ENCODE assay signal across 12 cellular contexts in genomic region chr11:134277176-134278001, GRCh38. TPM values are rescaled to one million over a fixed set of nuclear protein-coding genes. Genes with fewer than 3 reads are reported as not detected.
DNase-seq lines count a peak whose midpoint lies in the region; TF ChIP-seq lines count a peak whose summit lies in the region.
"Had no signal": no experiment of that assay in that cellular context is flagged by ENCODE, and none has a peak within 500 bp of the region (broad histone marks: within the 10 kb centered on the region; RNA-seq: fewer than 3 reads in every experiment).

No MANE protein-coding gene starts in this region.

- H3K27ac ChIP-seq in angular gyrus (ENCODE audit: low read depth, low read length): peak overlapping the region; percentile 70
- H3K27ac ChIP-seq: KMS-11 had no signal

- peak overlapping the region; percentile 89 for H3K4me3 Mint-ChIP-seq in activated naive CD4-positive, alpha-beta T cell treated with anti-CD3 and anti-CD28 coated beads, Interleukin-2, amount 50 U/mL, for 24 hours
- H3K4me3 Mint-ChIP-seq in type B pancreatic cell: peak overlapping the region; percentile 86

- no peak for TF ChIP-seq POLR2A in lower leg skin (IDR thresholded peaks at IDR 0.05)

- TF ChIP-seq CTCF in lower leg skin (IDR thresholded peaks at IDR 0.05) (no peak), type B pancreatic cell (conservative IDR thresholded peaks at IDR 0.05) (no peak)

- H3K9me3 Mint-ChIP-seq in activated naive CD4-positive, alpha-beta T cell treated with anti-CD3 and anti-CD28 coated beads, Interleukin-2, amount 50 U/mL, for 24 hours: no peaks in the 10 kb centered on the region
- no peaks in the 10 kb centered on the region for H3K9me3 Mint-ChIP-seq in type B pancreatic cell

- no peak overlapping the region for H3K4me3 ChIP-seq in lower leg skin (ENCODE audit: low read depth, poor library complexity, severe bottlenecking)

- peaks cover 40% of the 10 kb centered on the region for H3K4me1 Mint-ChIP-seq in activated naive CD4-positive, alpha-beta T cell treated with anti-CD3 and anti-CD28 coated beads, Interleukin-2, amount 50 U/mL, for 24 hours
- H3K4me1 Mint-ChIP-seq in type B pancreatic cell (ENCODE audit: unreplicated experiment): peaks cover 16% of the 10 kb centered on the region

- no peak for DNase-seq in activated naive CD4-positive, alpha-beta T cell treated with anti-CD3 and anti-CD28 coated beads, Interleukin-2, amount 50 U/mL, for 16 hours
- peak; percentile 10 to 67 for DNase-seq in lower leg skin (ENCODE audit: low spot score in 2 of 2)
- peak; percentile 53 for DNase-seq in type B pancreatic cell (ENCODE audit: extremely low spot score, unreplicated experiment)
- DNase-seq in HK-2 (ENCODE audit: unreplicated experiment): no peak
- no peak for DNase-seq in H4 (ENCODE audit: low spot score)
- no peak for DNase-seq in AML-193 (lab: John Stamatoyannopoulos, UW)
- DNase-seq: left ventricle myocardium superior; NK-92 treated with Interleukin-12 subunit alpha and Interleukin-12 subunit beta, amount 100 ng/mL, for 24 hours had no signal

- H3K27ac Mint-ChIP-seq in activated naive CD4-positive, alpha-beta T cell treated with anti-CD3 and anti-CD28 coated beads, Interleukin-2, amount 50 U/mL, for 24 hours: peak overlapping the region; percentile 74
- H3K27ac Mint-ChIP-seq in type B pancreatic cell: no peak overlapping the region

- intact Hi-C loops in lower leg skin (cut with DNase I; ENCODE audit: low total_unique reads): no loop called here

- peaks cover 3% of the 10 kb centered on the region for H3K36me3 Mint-ChIP-seq in activated naive CD4-positive, alpha-beta T cell treated with anti-CD3 and anti-CD28 coated beads, Interleukin-2, amount 50 U/mL, for 24 hours
- H3K36me3 Mint-ChIP-seq in type B pancreatic cell: no peaks in the 10 kb centered on the region

- 35 to 37% methylated on average over 36 of the region's 36 CpGs for WGBS in lower leg skin, 2 donors

- peaks cover 3% of the 10 kb centered on the region for H3K27me3 Mint-ChIP-seq in activated naive CD4-positive, alpha-beta T cell treated with anti-CD3 and anti-CD28 coated beads, Interleukin-2, amount 50 U/mL, for 24 hours
- peaks cover 83% of the 10 kb centered on the region for H3K27me3 Mint-ChIP-seq in type B pancreatic cell

RNA-seq across cellular contexts. Expression of gene GLB1L3, which starts 1.2 kb away (rescaled TPM):
- 10 to 100 TPM in 1 of 4 donors, 1 to 10 TPM in 3; 7.5 to 18.5 (median 8.9) TPM for total RNA-seq in lower leg skin
- not detected in 2 replicates for total RNA-seq in type B pancreatic cell (ENCODE audit: low replicate concordance)
- total RNA-seq in H4 (2014; rRNA removed; shearing (Covaris generic)): 1.6 and 1.7 TPM in 2 replicates
- total RNA-seq: dermis microvascular lymphatic vessel endothelial cell, left ventricle myocardium superior had no signal

RNA-seq across cellular contexts. Expression of gene ACAD8, which starts 24.0 kb away (rescaled TPM):
- total RNA-seq in lower leg skin (10 to 100 TPM; 49.0 to 68.6 (median 58.6) TPM), type B pancreatic cell (ENCODE audit: low replicate concordance) (26.4 and 29.8 TPM in 2 replicates)
- total RNA-seq in H4 (2014; rRNA removed; shearing (Covaris generic)): 13.6 and 18.4 TPM in 2 replicates

RNA-seq across cellular contexts. Expression of gene THYN1, which starts 24.2 kb away (rescaled TPM):
- total RNA-seq in lower leg skin (10 to 100 TPM in 3 of 4 donors, 1 to 10 TPM in 1; 9.1 to 35.7 (median 26.2) TPM), type B pancreatic cell (ENCODE audit: low replicate concordance) (28.7 and 44.3 TPM in 2 replicates)
- total RNA-seq in H4 (2014; rRNA removed; shearing (Covaris generic)): 96.7 and 107 TPM in 2 replicates

RNA-seq across cellular contexts. Expression of gene VPS26B, which starts 52.9 kb away (rescaled TPM):
- total RNA-seq in lower leg skin (10 to 100 TPM; 50.6 to 76.5 (median 64.1) TPM), type B pancreatic cell (ENCODE audit: low replicate concordance) (32.5 and 43.6 TPM in 2 replicates)
- 24.5 and 25.5 TPM in 2 replicates for total RNA-seq in H4 (2014; rRNA removed; shearing (Covaris generic))

RNA-seq across cellular contexts. Expression of gene NCAPD3, which starts 53.6 kb away (rescaled TPM):
- total RNA-seq in lower leg skin (10 to 100 TPM; 10.7 to 24.7 (median 20.3) TPM), type B pancreatic cell (ENCODE audit: low replicate concordance) (18.0 and 33.9 TPM in 2 replicates)
- 19.7 and 26.5 TPM in 2 replicates for total RNA-seq in H4 (2014; rRNA removed; shearing (Covaris generic))

Comparison
In these comparisons a context has a peak if more than half of its experiments do, and no peak if none do; other contexts are left out.
1. DNase-seq: peak in lower leg skin (2 of 2) and type B pancreatic cell (single experiment); none in activated naive CD4-positive, alpha-beta T cell treated with anti-CD3 and anti-CD28 coated beads, Interleukin-2, amount 50 U/mL, for 16 hours (single experiment), HK-2 (single experiment), H4 (single experiment) and AML-193 (0 of 2).